8 cellular contexts compared by ENCODE assay signal in genomic region chr5:174951151-174951780, GRCh38.
DNase-seq lines count a peak whose midpoint lies in the region; ATAC-seq and TF ChIP-seq lines count a peak whose summit lies in the region.

No MANE protein-coding gene starts in this region.

- H3K9me3 Mint-ChIP-seq in effector memory CD8-positive, alpha-beta T cell = no peaks in the 10 kb centered on the region
- H3K9me3 Mint-ChIP-seq in mesothelial cell of epicardium = no peaks in the 10 kb centered on the region

- H3K27me3 Mint-ChIP-seq in effector memory CD8-positive, alpha-beta T cell = peaks cover 0 to 10% of the 10 kb centered on the region in 2 donors
- peaks cover 29% of the 10 kb centered on the region for H3K27me3 Mint-ChIP-seq in mesothelial cell of epicardium (ENCODE audit: low read depth)

- H3K27ac Mint-ChIP-seq in effector memory CD8-positive, alpha-beta T cell = no peak overlapping the region
- H3K27ac Mint-ChIP-seq in mesothelial cell of epicardium = no peak overlapping the region

- H3K4me1 Mint-ChIP-seq in effector memory CD8-positive, alpha-beta T cell (ENCODE audit: low read depth in 2 of 2) = no peaks in the 10 kb centered on the region
- H3K4me1 Mint-ChIP-seq in mesothelial cell of epicardium = no peaks in the 10 kb centered on the region

- TF ChIP-seq CTCF in mesothelial cell of epicardium (IDR thresholded peaks at IDR 0.05; ENCODE audit: unreplicated experiment) = peak; percentile 90

- H3K36me3 Mint-ChIP-seq in effector memory CD8-positive, alpha-beta T cell (ENCODE audit: insufficient read depth) = no peaks in the 10 kb centered on the region
- no peaks in the 10 kb centered on the region for H3K36me3 Mint-ChIP-seq in mesothelial cell of epicardium

- peak; percentile 42 for DNase-seq in activated gamma-delta T cell treated with Interleukin-2 at 50 U/mL for 16 hours
- DNase-seq in activated gamma-delta T cell (lab: John Stamatoyannopoulos, UW) = no peak
- DNase-seq in NCI-H510A treated with DMSO at 0.1 percent for 48 hours (lab: John Stamatoyannopoulos, UW) = peak; percentile 61
- DNase-seq in activated CD4-positive, alpha-beta T cell treated with anti-CD3 and anti-CD28 coated beads, Interleukin-2, amount 50 U/mL, for 4 hours = peak; percentile 33 to 41
- peak; percentile 6 to 17 (median 10) for DNase-seq in effector memory CD8-positive, alpha-beta T cell
- DNase-seq in mesothelial cell of epicardium (ENCODE audit: low spot score in 2 of 2, unreplicated experiment in 2 of 2) = peak; percentile 40 to 61
- peak; percentile 58 for DNase-seq in stimulated activated CD8-positive, alpha-beta memory T cell treated with anti-CD3 and anti-CD28 coated beads, Interleukin-4, amount 100 ng/mL, for 48 hours

- peak; percentile 85 for ATAC-seq in HG03342 (IDR thresholded peaks at IDR 0.05; ENCODE audit: unreplicated experiment)
- ATAC-seq in effector memory CD8-positive, alpha-beta T cell (replicated peaks) = no peak

- H3K4me3 Mint-ChIP-seq in effector memory CD8-positive, alpha-beta T cell = no peak overlapping the region
- no peak overlapping the region for H3K4me3 Mint-ChIP-seq in mesothelial cell of epicardium
